1 cellular context compared by ENCODE assay signal in genomic region chr17:63474174-63474913, GRCh38.
TF ChIP-seq lines count a peak whose summit lies in the region.

No MANE protein-coding gene starts in this region.

TF ChIP-seq in HepG2, 621 proteins besides CTCF, POLR2A, EP300 and RAD21:
- no peak for TF ChIP-seq ZNF367 (CRISPR knock-in tag; IDR thresholded peaks at IDR 0.05; ENCODE audit: borderline replicate concordance)
- no peak for TF ChIP-seq ZNF773 (CRISPR knock-in tag; IDR thresholded peaks at IDR 0.05; ENCODE audit: borderline replicate concordance)
- no peak for TF ChIP-seq ZMYM4 (CRISPR knock-in tag; IDR thresholded peaks at IDR 0.05)
- no peak for TF ChIP-seq NR2F6 (IDR thresholded peaks at IDR 0.05)
- no peak for TF ChIP-seq NR2F6 (CRISPR knock-in tag; IDR thresholded peaks at IDR 0.05)
- no peak for TF ChIP-seq SNAPC2 (CRISPR knock-in tag; IDR thresholded peaks at IDR 0.05)
- no peak for TF ChIP-seq PAF1 (CRISPR knock-in tag; IDR thresholded peaks at IDR 0.05)
- no peak for TF ChIP-seq ZNF34 (CRISPR knock-in tag; IDR thresholded peaks at IDR 0.05; ENCODE audit: borderline replicate concordance)
- TF ChIP-seq ZKSCAN1 (IDR thresholded peaks at IDR 0.05; ENCODE audit: low read length), result no peak
- TF ChIP-seq RCOR2 (CRISPR knock-in tag; IDR thresholded peaks at IDR 0.05), result no peak
- TF ChIP-seq ZNF260 (CRISPR knock-in tag; IDR thresholded peaks at IDR 0.05; ENCODE audit: borderline replicate concordance, low read depth), result no peak
- no peak for TF ChIP-seq U2AF2 (IDR thresholded peaks at IDR 0.05; ENCODE audit: low read depth, low read length)
- no peak for TF ChIP-seq PBX2 (CRISPR knock-in tag; IDR thresholded peaks at IDR 0.05)
- TF ChIP-seq GMEB1 (CRISPR knock-in tag; IDR thresholded peaks at IDR 0.05; ENCODE audit: borderline replicate concordance), result no peak
